Comparison of ENCODE assay signal across 9 cellular contexts in genomic region chr6:69584913-69585729, GRCh38.
DNase-seq lines count a peak whose midpoint lies in the region; ATAC-seq and TF ChIP-seq lines count a peak whose summit lies in the region.
"Had no signal": no experiment of that assay in that cellular context is flagged by ENCODE, and none has a peak within 500 bp of the region (broad histone marks: within the 10 kb centered on the region; RNA-seq: fewer than 3 reads in every experiment).

No MANE protein-coding gene starts in this region.

- no peaks in the 10 kb centered on the region for H3K27me3 Mint-ChIP-seq in natural killer cell treated with Interleukin-12 subunit alpha and Interleukin-12 subunit beta and Interleukin-15 and Interleukin-18, amount 100 ng/mL, for 72 hours

- H3K27me3 ChIP-seq in WERI-Rb-1 (ENCODE audit: insufficient read depth, low read depth, severe bottlenecking): no peaks in the 10 kb centered on the region
- no peaks in the 10 kb centered on the region for H3K27me3 ChIP-seq in skeletal muscle satellite cell (ENCODE audit: control insufficient read depth, insufficient read depth, low read length)
- no peaks in the 10 kb centered on the region for H3K27me3 ChIP-seq in stomach
- H3K27me3 ChIP-seq in prostate gland (replicated peaks; ENCODE audit: insufficient read depth): no peaks in the 10 kb centered on the region

- peak; percentile 8 for DNase-seq in EH (ENCODE audit: low read depth)
- peak; percentile 56 for DNase-seq in WERI-Rb-1
- DNase-seq in stomach: no peak
- no peak for DNase-seq in natural killer cell treated with Interleukin-12 subunit alpha and Interleukin-12 subunit beta and Interleukin-15 and Interleukin-18, amount 100 ng/mL, for 72 hours (ENCODE audit: low spot score)
- DNase-seq in prostate gland (ENCODE audit: low spot score): no peak

- H3K4me3 Mint-ChIP-seq in natural killer cell treated with Interleukin-12 subunit alpha and Interleukin-12 subunit beta and Interleukin-15 and Interleukin-18, amount 100 ng/mL, for 72 hours: no peak overlapping the region

- H3K9me3 Mint-ChIP-seq in natural killer cell treated with Interleukin-12 subunit alpha and Interleukin-12 subunit beta and Interleukin-15 and Interleukin-18, amount 100 ng/mL, for 72 hours: peaks cover 3% of the 10 kb centered on the region

- H3K4me1 ChIP-seq in skeletal muscle satellite cell (ENCODE audit: control insufficient read depth, insufficient read depth, low read length): peaks cover 9% of the 10 kb centered on the region
- peaks cover 0 to 13% (median 0%) of the 10 kb centered on the region in 4 donors for H3K4me1 ChIP-seq in stomach
- no peaks in the 10 kb centered on the region for H3K4me1 ChIP-seq in prostate gland (replicated peaks)

- intact Hi-C loops in stomach (cut with DNase I; ENCODE audit: low total_unique reads) (no loop called here), prostate gland (cut with DNase I) (no loop called here)

- peak overlapping the region; percentile 46 for H3K4me2 ChIP-seq in skeletal muscle satellite cell (ENCODE audit: low read length)

- no peaks in the 10 kb centered on the region for H3K36me3 Mint-ChIP-seq in natural killer cell treated with Interleukin-12 subunit alpha and Interleukin-12 subunit beta and Interleukin-15 and Interleukin-18, amount 100 ng/mL, for 72 hours

- WGBS in stomach, 5 donors: 32 to 50% (median 43%) methylated on average over 9 of the region's 9 CpGs
- 41% methylated on average over 9 of the region's 9 CpGs for WGBS in prostate gland

- H3K27ac Mint-ChIP-seq in natural killer cell treated with Interleukin-12 subunit alpha and Interleukin-12 subunit beta and Interleukin-15 and Interleukin-18, amount 100 ng/mL, for 72 hours: no peak overlapping the region

- H3K4me3 ChIP-seq in WERI-Rb-1 (ENCODE audit: low read depth, low read length) (no peak overlapping the region), skeletal muscle satellite cell (ENCODE audit: low read length) (peak overlapping the region; percentile 37), stomach (no peak overlapping the region), prostate gland (no peak overlapping the region)

- H3K27ac ChIP-seq in WERI-Rb-1: peak overlapping the region; percentile 54
- no peak overlapping the region for H3K27ac ChIP-seq in stomach
- H3K27ac ChIP-seq in prostate gland: no peak overlapping the region
- H3K27ac ChIP-seq: HL-60 had no signal

- TF ChIP-seq EP300 in stomach (IDR thresholded peaks at IDR 0.05): no peak

- peak; percentile 83 for ATAC-seq in GM19328 (IDR thresholded peaks at IDR 0.05; ENCODE audit: unreplicated experiment)
- peak; percentile 71 for ATAC-seq in HG03280 (IDR thresholded peaks at IDR 0.05; ENCODE audit: unreplicated experiment)
- ATAC-seq in natural killer cell treated with Interleukin-12 subunit alpha and Interleukin-12 subunit beta and Interleukin-15 and Interleukin-18, amount 100 ng/mL, for 72 hours: no peak

- H3K36me3 ChIP-seq in WERI-Rb-1 (no peaks in the 10 kb centered on the region), skeletal muscle satellite cell (ENCODE audit: insufficient read depth, low read length) (no peaks in the 10 kb centered on the region), stomach (no peaks in the 10 kb centered on the region), prostate gland (no peaks in the 10 kb centered on the region)

- H3K9ac ChIP-seq in skeletal muscle satellite cell (ENCODE audit: low read depth, low read length): peak overlapping the region; percentile 78

- H3K9me3 ChIP-seq in WERI-Rb-1 (ENCODE audit: severe bottlenecking): no peaks in the 10 kb centered on the region
- H3K9me3 ChIP-seq in skeletal muscle satellite cell (replicated peaks; ENCODE audit: low read length): no peaks in the 10 kb centered on the region
- H3K9me3 ChIP-seq in stomach: no peaks in the 10 kb centered on the region
- no peaks in the 10 kb centered on the region for H3K9me3 ChIP-seq in prostate gland

- no peak for TF ChIP-seq POLR2A in stomach (IDR thresholded peaks at IDR 0.05)
- TF ChIP-seq POLR2A in prostate gland (IDR thresholded peaks at IDR 0.05): no peak

- TF ChIP-seq CTCF in WERI-Rb-1 (IDR thresholded peaks at IDR 0.05; ENCODE audit: low read depth, low read length) (no peak), stomach (IDR thresholded peaks at IDR 0.05) (no peak), prostate gland (IDR thresholded peaks at IDR 0.05) (no peak)

- peaks cover 7 to 18% of the 10 kb centered on the region in 2 donors for H3K4me1 Mint-ChIP-seq in natural killer cell treated with Interleukin-12 subunit alpha and Interleukin-12 subunit beta and Interleukin-15 and Interleukin-18, amount 100 ng/mL, for 72 hours (ENCODE audit: low read depth in 2 of 2)

Comparison
In these comparisons a context has a peak if more than half of its experiments do, and no peak if none do; other contexts are left out.
1. DNase-seq: peak in EH (single experiment) and WERI-Rb-1 (single experiment); none in stomach (single experiment), natural killer cell treated with Interleukin-12 subunit alpha and Interleukin-12 subunit beta and Interleukin-15 and Interleukin-18, amount 100 ng/mL, for 72 hours (single experiment) and prostate gland (single experiment).
2. ATAC-seq: peak in GM19328 (single experiment) and HG03280 (single experiment); none in natural killer cell treated with Interleukin-12 subunit alpha and Interleukin-12 subunit beta and Interleukin-15 and Interleukin-18, amount 100 ng/mL, for 72 hours (0 of 2).